8 cellular contexts compared by ENCODE assay signal in genomic region chr10:48306265-48306869, GRCh38. TPM values are rescaled to one million over a fixed set of nuclear protein-coding genes. Genes with fewer than 3 reads are reported as not detected.
A peak's percentile ranks its signal among the peaks of the same experiment; 100 is the strongest.
DNase-seq lines count a peak whose midpoint lies in the region; TF ChIP-seq lines count a peak whose summit lies in the region.

TSS of gene MAPK8 (plus strand) at chr10:48306677. CDS start at chr10:48401661, 94,984 bp downstream.

- no peaks in the 10 kb centered on the region for H3K27me3 ChIP-seq in effector memory CD4-positive, alpha-beta T cell (replicated peaks; ENCODE audit: control insufficient read depth, insufficient read depth, low read length, poor library complexity, severe bottlenecking)

- peak within 1 kb of the TSS; percentile 77 for H3K4me3 ChIP-seq in effector memory CD4-positive, alpha-beta T cell (ENCODE audit: insufficient read depth, low read depth, low read length, poor library complexity, severe bottlenecking)

- H3K27ac ChIP-seq in effector memory CD4-positive, alpha-beta T cell (ENCODE audit: insufficient read depth, low read length, poor library complexity, severe bottlenecking), result peak within 1 kb of the TSS; percentile 81

- H3K36me3 ChIP-seq in effector memory CD4-positive, alpha-beta T cell (ENCODE audit: control insufficient read depth, insufficient read depth, low read length), result no peaks in the 10 kb centered on the region

- CTCF ChIA-PET in activated CD8-positive, alpha-beta memory T cell treated with anti-CD3 and anti-CD28 coated beads for 36 hours (lab: Charles Lee), result no interaction called here

- TF ChIP-seq CTCF in GM20000 (IDR thresholded peaks at IDR 0.05; ENCODE audit: extremely low read depth, missing control alignments), result no peak

- DNase-seq in CMK (ENCODE audit: low read depth) (peak; percentile 85), GM20000 (ENCODE audit: low spot score) (peak; percentile 99), HS-5 (ENCODE audit: low read depth) (peak; percentile 53), medulla oblongata (ENCODE audit: extremely low spot score) (peak; percentile 91)
- peak; percentile 21 for DNase-seq in NK-92 treated with Interleukin-12 subunit alpha and Interleukin-12 subunit beta, amount 100 ng/mL, for 24 hours (lab: John Stamatoyannopoulos, UW)
- peak; percentile 88 to 91 (median 91) for DNase-seq in effector memory CD4-positive, alpha-beta T cell
- peak; percentile 82 for DNase-seq in stimulated activated CD8-positive, alpha-beta memory T cell treated with anti-CD3 and anti-CD28 coated beads, Interleukin-12 subunit alpha, Interleukin-12 subunit beta, amount 100 ng/mL, for 1 hour (ENCODE audit: low read depth)

- no peaks in the 10 kb centered on the region for H3K9me3 ChIP-seq in effector memory CD4-positive, alpha-beta T cell (ENCODE audit: control insufficient read depth, low read length)

- POLR2A ChIA-PET in activated CD8-positive, alpha-beta memory T cell treated with anti-CD3 and anti-CD28 coated beads for 36 hours (lab: Charles Lee), result no interaction called here

- peaks cover 7% of the 10 kb centered on the region for H3K4me1 ChIP-seq in effector memory CD4-positive, alpha-beta T cell (ENCODE audit: control insufficient read depth, insufficient read depth, low read length, poor library complexity, severe bottlenecking)

RNA-seq across cellular contexts. Expression of gene MAPK8, which starts in this region (rescaled TPM):
- 10 to 100 TPM; 46.0 to 48.0 TPM for total RNA-seq in activated CD8-positive, alpha-beta memory T cell treated with anti-CD3 and anti-CD28 coated beads for 36 hours

Comparison
In these comparisons a context has a peak if more than half of its experiments do, and no peak if none do; other contexts are left out.
1. Peak in every context shown above with its lines: DNase-seq, H3K4me3 ChIP-seq and H3K27ac ChIP-seq.
2. DNase-seq: peak in every context shown above with its lines; median percentile 99 in GM20000; 91 in effector memory CD4-positive, alpha-beta T cell; 91 in medulla oblongata; 85 in CMK; 82 in stimulated activated CD8-positive, alpha-beta memory T cell treated with anti-CD3 and anti-CD28 coated beads, Interleukin-12 subunit alpha, Interleukin-12 subunit beta, amount 100 ng/mL, for 1 hour; 53 in HS-5; 21 in NK-92 treated with Interleukin-12 subunit alpha and Interleukin-12 subunit beta, amount 100 ng/mL, for 24 hours.